In genomic region chr4:108315699-108316098, GRCh38 we compare ENCODE assay signal across 15 cellular contexts.
DNase-seq lines count a peak whose midpoint lies in the region; ATAC-seq, FAIRE-seq and TF ChIP-seq lines count a peak whose summit lies in the region.
"Had no signal": no experiment of that assay in that cellular context is flagged by ENCODE, and none has a peak within 500 bp of the region (broad histone marks: within the 10 kb centered on the region; RNA-seq: fewer than 3 reads in every experiment).

No MANE protein-coding gene starts in this region.

- H3K27ac Mint-ChIP-seq in activated CD4-positive, alpha-beta T cell treated with anti-CD3 and anti-CD28 coated beads, Interleukin-2, amount 10 ng/mL, durations not matched to agents 24 days and 14 days: no peak overlapping the region
- H3K27ac Mint-ChIP-seq in CD4-positive, alpha-beta T cell: no peak overlapping the region
- H3K27ac Mint-ChIP-seq in T-cell: peak overlapping the region in 1 of 2 donors; percentile 40

- H3K27ac ChIP-seq in CD4-positive, alpha-beta T cell (ENCODE audit: low read depth, low read length): no peak overlapping the region
- no peak overlapping the region for H3K27ac ChIP-seq in kidney (ENCODE audit: low read depth in 2 of 2, low read length in 2 of 2)
- H3K27ac ChIP-seq: A549 had no signal

- no peak for FAIRE-seq in kidney (lab: Jason Lieb, UNC)
- FAIRE-seq: A549, D721Med had no signal

- H3K9me3 ChIP-seq in CD4-positive, alpha-beta T cell (ENCODE audit: control insufficient read depth, low read length): no peaks in the 10 kb centered on the region
- no peaks in the 10 kb centered on the region for H3K9me3 ChIP-seq in kidney (ENCODE audit: control insufficient read depth in 1 of 2, low read length in 2 of 2)
- H3K9me3 ChIP-seq: A549 had no signal

- POLR2A ChIA-PET in CD4-positive, alpha-beta T cell (lab: Charles Lee): interaction anchor here (1.0 kb wide), 1 partner anchor 64 kb away, joined by 3 read pairs; no protein-coding TSS in a partner anchor
- POLR2A ChIA-PET in T-cell (lab: Charles Lee): interaction anchor here (0.6 kb wide), 4 partner anchors 21 to 260 kb away, joined by 3 to 4 read pairs (median 3); no protein-coding TSS in a partner anchor

- peaks cover 7% of the 10 kb centered on the region for H3K9me3 Mint-ChIP-seq in activated CD4-positive, alpha-beta T cell treated with anti-CD3 and anti-CD28 coated beads, Interleukin-2, amount 10 ng/mL, durations not matched to agents 24 days and 14 days
- H3K9me3 Mint-ChIP-seq in CD4-positive, alpha-beta T cell: no peaks in the 10 kb centered on the region
- H3K9me3 Mint-ChIP-seq in T-cell: no peaks in the 10 kb centered on the region

- peaks cover 19% of the 10 kb centered on the region for H3K27me3 Mint-ChIP-seq in activated CD4-positive, alpha-beta T cell treated with anti-CD3 and anti-CD28 coated beads, Interleukin-2, amount 10 ng/mL, durations not matched to agents 24 days and 14 days
- no peaks in the 10 kb centered on the region for H3K27me3 Mint-ChIP-seq in CD4-positive, alpha-beta T cell
- no peaks in the 10 kb centered on the region for H3K27me3 Mint-ChIP-seq in T-cell

- peaks cover 2% of the 10 kb centered on the region for H3K36me3 Mint-ChIP-seq in activated CD4-positive, alpha-beta T cell treated with anti-CD3 and anti-CD28 coated beads, Interleukin-2, amount 10 ng/mL, durations not matched to agents 24 days and 14 days (ENCODE audit: low read depth)
- H3K36me3 Mint-ChIP-seq in CD4-positive, alpha-beta T cell (ENCODE audit: low read depth): no peaks in the 10 kb centered on the region
- peaks cover 4% of the 10 kb centered on the region for H3K36me3 Mint-ChIP-seq in T-cell

- H3K4me3 Mint-ChIP-seq in activated CD4-positive, alpha-beta T cell treated with anti-CD3 and anti-CD28 coated beads, Interleukin-2, amount 10 ng/mL, durations not matched to agents 24 days and 14 days: peak overlapping the region; percentile 49
- H3K4me3 Mint-ChIP-seq in CD4-positive, alpha-beta T cell: peak overlapping the region; percentile 63
- peak overlapping the region; percentile 55 to 63 (median 60) for H3K4me3 Mint-ChIP-seq in T-cell

- no peaks in the 10 kb centered on the region for H3K36me3 ChIP-seq in kidney (ENCODE audit: control insufficient read depth in 1 of 2, insufficient read depth in 2 of 2, low read length in 2 of 2)

- TF ChIP-seq CTCF in CD4-positive, alpha-beta T cell (IDR thresholded peaks at IDR 0.05): no peak
- TF ChIP-seq CTCF in kidney (IDR thresholded peaks at IDR 0.05; ENCODE audit: borderline replicate concordance, extremely low read depth, insufficient read depth): no peak

- no peak for ATAC-seq in CD4-positive, alpha-beta T cell (ENCODE audit: poor library complexity)
- ATAC-seq in T-cell (replicated peaks in 1 of 4) (no peak), GM19463 (IDR thresholded peaks at IDR 0.05; ENCODE audit: unreplicated experiment) (no peak)
- ATAC-seq: A549 had no signal

- no peak overlapping the region for H3K4me3 ChIP-seq in kidney (ENCODE audit: low read length in 2 of 2)
- H3K4me3 ChIP-seq: A549 had no signal

- peaks cover 27% of the 10 kb centered on the region for H3K4me1 Mint-ChIP-seq in activated CD4-positive, alpha-beta T cell treated with anti-CD3 and anti-CD28 coated beads, Interleukin-2, amount 10 ng/mL, durations not matched to agents 24 days and 14 days
- peaks cover 54% of the 10 kb centered on the region for H3K4me1 Mint-ChIP-seq in CD4-positive, alpha-beta T cell (ENCODE audit: low read depth)
- peaks cover 45 to 56% (median 48%) of the 10 kb centered on the region in 3 donors for H3K4me1 Mint-ChIP-seq in T-cell

- intact Hi-C loops in activated CD4-positive, alpha-beta T cell treated with anti-CD3 and anti-CD28 coated beads, Interleukin-2, amount 10 ng/mL, durations not matched to agents 24 days and 14 days (cut with micrococcal nuclease): no loop called here
- intact Hi-C loops in CD4-positive, alpha-beta T cell (cut with DNase I, micrococcal nuclease): no loop called here
- intact Hi-C loops in kidney (cut with DNase I): no loop called here

- no peaks in the 10 kb centered on the region for H3K4me1 ChIP-seq in kidney (ENCODE audit: control insufficient read depth in 1 of 2, insufficient read depth in 1 of 2, low read depth in 1 of 2, low read length in 2 of 2)
- H3K4me1 ChIP-seq: A549 had no signal

- H3K27me3 ChIP-seq in CD4-positive, alpha-beta T cell (ENCODE audit: control insufficient read depth, insufficient read depth, low read length): no peaks in the 10 kb centered on the region

- H3K9ac ChIP-seq in kidney (ENCODE audit: low read length in 2 of 2): no peak overlapping the region

- no peak for DNase-seq in activated CD4-positive, alpha-beta T cell treated with anti-CD3 and anti-CD28 coated beads, Interleukin-2, amount 10 ng/mL, durations not matched to agents 24 days and 14 days
- no peak for DNase-seq in activated CD4-positive, alpha-beta T cell treated with anti-CD3 and anti-CD28 coated beads for 48 hours
- DNase-seq in CD4-positive, alpha-beta T cell: no peak
- DNase-seq in T-cell: no peak
- peak; percentile 87 for DNase-seq in myocyte (ENCODE audit: low read depth)
- no peak for DNase-seq in NOMO-1 treated with dmso at 0.1 percent for 144 hours (lab: John Stamatoyannopoulos, UW; ENCODE audit: unreplicated experiment)
- DNase-seq in kidney: no peak
- DNase-seq: GOT3, NCI-H1105 treated with DMSO at 0.1 percent for 48 hours, NCI-H187 treated with DMSO at 0.1 percent for 48 hours, NCI-H446 treated with DMSO at 0.1 percent for 48 hours, NCI-H748 treated with DMSO at 0.1 percent for 48 hours had no signal

- CTCF ChIA-PET in CD4-positive, alpha-beta T cell (lab: Charles Lee): no interaction called here
- CTCF ChIA-PET in T-cell (lab: Charles Lee): interaction anchor here in 1 of 2 donors (0.6 kb wide), 1 partner anchor 56 kb away, joined by 3 read pairs; no protein-coding TSS in a partner anchor
